In the genomic region with DNA sequence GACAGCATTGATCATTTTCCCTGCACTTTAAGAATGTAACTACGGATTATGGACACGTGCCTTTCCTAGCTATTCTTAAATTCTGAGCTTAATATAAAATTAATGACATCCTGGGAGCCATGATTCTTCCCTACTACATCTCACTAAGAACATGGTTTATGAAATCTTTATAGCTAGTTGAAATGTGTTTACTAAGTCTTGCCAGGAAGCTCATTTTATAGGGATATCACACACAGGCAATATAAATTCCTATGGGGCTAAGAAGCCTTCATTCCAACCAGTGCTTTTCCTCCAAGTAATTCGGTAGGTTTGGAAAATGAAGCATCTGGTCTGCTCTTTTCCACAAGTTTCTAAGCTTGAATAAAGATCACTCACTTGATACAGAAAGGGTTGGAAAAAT, we compare ENCODE assay signal across 22 cellular contexts.
DNase-seq lines count a peak whose midpoint lies in the region; ATAC-seq and TF ChIP-seq lines count a peak whose summit lies in the region.
"Had no signal": no experiment of that assay in that cellular context is flagged by ENCODE, and none has a peak within 500 bp of the region (broad histone marks: within the 10 kb centered on the region; RNA-seq: fewer than 3 reads in every experiment).

No MANE protein-coding gene starts in this region.

- no peak for TF ChIP-seq CTCF in VCaP (conservative IDR thresholded peaks at IDR 0.05)

- DNase-seq in DMS 273 (lab: John Stamatoyannopoulos, UW; ENCODE audit: unreplicated experiment) (peak; percentile 2), DMS 273 treated with DMSO at 0.1 percent for 48 hours (lab: John Stamatoyannopoulos, UW) (no peak), left colon (no peak), 8988T (no peak), NOMO-1 treated with DMSO at 0.1 percent for 48 hours (lab: John Stamatoyannopoulos, UW; ENCODE audit: unreplicated experiment) (no peak)
- DNase-seq: ACHN; BE2C; C1 segment of cervical spinal cord; CD4-positive, alpha-beta memory T cell; CD4-positive, CD25-positive, alpha-beta regulatory T cell; CD8-positive, alpha-beta memory T cell; COR-L47; DMS153; DMS53; DMS79; DND-41; GF-D8 had no signal

- intact Hi-C loops in left colon (cut with DNase I, micrococcal nuclease), result no loop called here

- peak overlapping the region; percentile 59 for H3K27ac ChIP-seq in VCaP
- H3K27ac ChIP-seq: 22Rv1, BLaER1 had no signal

- ATAC-seq in left colon, result peak; percentile 80
- no peak for ATAC-seq in HG02588 (IDR thresholded peaks at IDR 0.05; ENCODE audit: unreplicated experiment)
- ATAC-seq: GM12878 had no signal
